16 cellular contexts compared by ENCODE assay signal in the genomic region with DNA sequence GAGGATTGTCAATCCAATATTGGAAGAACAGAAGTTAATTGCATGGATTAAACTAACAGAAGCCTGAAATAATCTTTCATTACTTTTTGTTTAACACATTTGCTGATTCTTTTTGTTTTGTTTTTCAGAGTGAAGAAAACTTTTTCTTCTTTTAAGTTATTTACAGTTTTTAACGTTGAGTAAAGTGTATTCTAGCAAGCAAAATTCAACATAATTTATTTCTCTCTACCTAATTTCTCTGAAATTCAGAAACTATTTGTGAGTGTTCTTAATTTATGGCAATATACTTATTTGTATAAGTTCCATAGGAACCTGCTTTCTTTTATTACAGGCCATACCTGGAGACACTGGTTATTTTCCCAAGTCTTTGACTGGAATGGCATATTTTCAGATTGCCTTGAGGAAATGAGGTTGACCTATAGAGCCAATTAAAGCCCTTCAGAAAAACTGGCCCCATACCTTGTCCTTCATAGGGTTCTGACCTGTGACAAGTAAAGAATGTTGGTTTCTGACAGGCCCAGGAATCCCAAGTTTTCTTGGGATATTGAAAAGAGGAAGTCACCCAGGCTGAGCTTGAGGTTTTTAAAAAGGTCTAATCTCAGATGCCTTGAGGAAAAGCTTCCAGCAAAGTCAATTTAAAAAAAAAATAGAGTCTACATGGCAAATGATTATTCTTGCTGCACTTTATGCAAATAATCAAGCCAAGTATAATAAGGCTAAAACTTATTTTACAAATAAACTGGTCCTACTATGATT. TPM values are rescaled to one million over a fixed set of nuclear protein-coding genes. Genes with fewer than 3 reads are reported as not detected.
A peak's percentile ranks its signal among the peaks of the same experiment; 100 is the strongest.
DNase-seq lines count a peak whose midpoint lies in the region; ATAC-seq, FAIRE-seq and TF ChIP-seq lines count a peak whose summit lies in the region.
"Had no signal": no experiment of that assay in that cellular context is flagged by ENCODE, and none has a peak within 500 bp of the region (broad histone marks: within the 10 kb centered on the region; RNA-seq: fewer than 3 reads in every experiment).

No MANE protein-coding gene starts in this region.

- CTCF ChIA-PET in HEK293 (lab: Yijun Ruan, JAX): interaction anchor here (0.6 to 1.4 kb wide), 2 partner anchors 20 to 323 kb away, joined by 3 to 6 read pairs; no protein-coding TSS in a partner anchor

- FAIRE-seq in colon (lab: Jason Lieb, UNC): peak; percentile 43
- FAIRE-seq: GM12892, HepG2 had no signal

- no peaks in the 10 kb centered on the region for H3K27me3 ChIP-seq in esophagus squamous epithelium
- H3K27me3 ChIP-seq: BLaER1 had no signal

- ATAC-seq in GM18870 (IDR thresholded peaks at IDR 0.05; ENCODE audit: unreplicated experiment): no peak
- ATAC-seq: HepG2 had no signal

- POLR2A ChIA-PET in HEK293 (lab: Yijun Ruan, JAX): no interaction called here

- H3K27ac ChIP-seq in HEK293 (ENCODE audit: extremely low read depth, low read depth, low read length): no peak overlapping the region
- H3K27ac ChIP-seq in esophagus squamous epithelium: no peak overlapping the region
- H3K27ac ChIP-seq: 22Rv1, BLaER1 had no signal

- TF ChIP-seq POLR2A in esophagus squamous epithelium (IDR thresholded peaks at IDR 0.05): no peak

- no peak for TF ChIP-seq CTCF in HEK293 (tag by site-specific recombination; IDR thresholded peaks at IDR 0.05)
- TF ChIP-seq CTCF in esophagus squamous epithelium (IDR thresholded peaks at IDR 0.05): no peak

- DNase-seq in DMS53 (lab: John Stamatoyannopoulos, UW) (peak; percentile 24), DMS53 treated with DMSO at 0.1 percent for 48 hours (lab: John Stamatoyannopoulos, UW; ENCODE audit: unreplicated experiment) (no peak), NCI-H82 treated with DMSO at 0.1 percent for 48 hours (lab: John Stamatoyannopoulos, UW; ENCODE audit: unreplicated experiment) (no peak), esophagus squamous epithelium (lab: John Stamatoyannopoulos, UW) (no peak)
- DNase-seq: CD4-positive, alpha-beta memory T cell; DMS153; DND-41; EL; H9 had no signal

- intact Hi-C loops in esophagus squamous epithelium (cut with DNase I): no loop called here

- H3K36me3 ChIP-seq in HEK293 (ENCODE audit: control insufficient read depth in 2 of 2, insufficient read depth in 1 of 2, low read length in 2 of 2): no peaks in the 10 kb centered on the region
- H3K36me3 ChIP-seq in esophagus squamous epithelium: no peaks in the 10 kb centered on the region
- H3K36me3 ChIP-seq: BLaER1 had no signal

- H3K9me3 ChIP-seq in HEK293 (ENCODE audit: control insufficient read depth, insufficient read depth, low read depth, low read length) (no peaks in the 10 kb centered on the region), esophagus squamous epithelium (no peaks in the 10 kb centered on the region)

- WGBS in esophagus squamous epithelium, 2 donors: 93 to 96% methylated on average over 1 of the region's 1 CpG

- H3K4me1 ChIP-seq in HEK293 (ENCODE audit: control insufficient read depth, insufficient read depth, low read length) (peaks cover 21% of the 10 kb centered on the region), esophagus squamous epithelium (no peaks in the 10 kb centered on the region)
- H3K4me1 ChIP-seq: BLaER1 had no signal

- H3K4me3 ChIP-seq in HEK293 (ENCODE audit: low read depth, low read length) (no peak overlapping the region), esophagus squamous epithelium (no peak overlapping the region)
- H3K4me3 ChIP-seq: BLaER1 had no signal

TF ChIP-seq in HEK293, 187 proteins besides CTCF, POLR2A, EP300 and RAD21:
- TF ChIP-seq ZNF792 (tag by site-specific recombination; IDR thresholded peaks at IDR 0.05) (no peak), SETDB1 (IDR thresholded peaks at IDR 0.05; ENCODE audit: insufficient read length, low read length) (peak; percentile 93), ZBTB20 (tag by site-specific recombination; IDR thresholded peaks at IDR 0.05) (no peak), ZIC2 (tag by site-specific recombination; IDR thresholded peaks at IDR 0.05) (no peak)
- TF ChIP-seq, protein P1, sequence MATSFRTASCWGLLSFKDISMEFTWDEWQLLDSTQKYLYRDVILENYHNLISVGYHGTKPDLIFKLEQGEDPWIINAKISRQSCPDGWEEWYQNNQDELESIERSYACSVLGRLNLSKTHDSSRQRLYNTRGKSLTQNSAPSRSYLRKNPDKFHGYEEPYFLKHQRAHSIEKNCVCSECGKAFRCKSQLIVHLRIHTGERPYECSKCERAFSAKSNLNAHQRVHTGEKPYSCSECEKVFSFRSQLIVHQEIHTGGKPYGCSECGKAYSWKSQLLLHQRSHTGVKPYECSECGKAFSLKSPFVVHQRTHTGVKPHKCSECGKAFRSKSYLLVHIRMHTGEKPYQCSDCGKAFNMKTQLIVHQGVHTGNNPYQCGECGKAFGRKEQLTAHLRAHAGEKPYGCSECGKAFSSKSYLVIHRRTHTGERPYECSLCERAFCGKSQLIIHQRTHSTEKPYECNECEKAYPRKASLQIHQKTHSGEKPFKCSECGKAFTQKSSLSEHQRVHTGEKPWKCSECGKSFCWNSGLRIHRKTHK (tag by site-specific recombination; IDR thresholded peaks at IDR 0.05): 0 out of 2 replicates have a peak, but pooled peaks have one; percentile 22
- TF ChIP-seq, protein P2, sequence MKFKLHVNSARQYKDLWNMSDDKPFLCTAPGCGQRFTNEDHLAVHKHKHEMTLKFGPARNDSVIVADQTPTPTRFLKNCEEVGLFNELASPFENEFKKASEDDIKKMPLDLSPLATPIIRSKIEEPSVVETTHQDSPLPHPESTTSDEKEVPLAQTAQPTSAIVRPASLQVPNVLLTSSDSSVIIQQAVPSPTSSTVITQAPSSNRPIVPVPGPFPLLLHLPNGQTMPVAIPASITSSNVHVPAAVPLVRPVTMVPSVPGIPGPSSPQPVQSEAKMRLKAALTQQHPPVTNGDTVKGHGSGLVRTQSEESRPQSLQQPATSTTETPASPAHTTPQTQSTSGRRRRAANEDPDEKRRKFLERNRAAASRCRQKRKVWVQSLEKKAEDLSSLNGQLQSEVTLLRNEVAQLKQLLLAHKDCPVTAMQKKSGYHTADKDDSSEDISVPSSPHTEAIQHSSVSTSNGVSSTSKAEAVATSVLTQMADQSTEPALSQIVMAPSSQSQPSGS (tag by site-specific recombination; IDR thresholded peaks at IDR 0.05; ENCODE audit: low read depth): no peak

RNA-seq across cellular contexts. Expression of a gene that starts 26.8 kb away (rescaled TPM):
- total RNA-seq in esophagus squamous epithelium: 10 to 100 TPM in 1 of 4 donors, 1 to 10 TPM in 1, under 1 TPM in 2; 0.12 to 13.9 (median 2.1) TPM
- total RNA-seq: CD4-positive, alpha-beta memory T cell had no signal

RNA-seq across cellular contexts. Expression of a gene that starts 42.8 kb away (rescaled TPM):
- total RNA-seq in esophagus squamous epithelium: 1,000 to 10,000 TPM in 3 of 4 donors, 100 to 1,000 TPM in 1; 539 to 2,824 (median 1,781) TPM

RNA-seq across cellular contexts. Expression of a gene that starts 48.0 kb away (rescaled TPM):
- total RNA-seq in esophagus squamous epithelium: 10 to 100 TPM; 13.6 to 25.6 (median 19.6) TPM
